Comparison of ENCODE assay signal across 15 cellular contexts in the genomic region with DNA sequence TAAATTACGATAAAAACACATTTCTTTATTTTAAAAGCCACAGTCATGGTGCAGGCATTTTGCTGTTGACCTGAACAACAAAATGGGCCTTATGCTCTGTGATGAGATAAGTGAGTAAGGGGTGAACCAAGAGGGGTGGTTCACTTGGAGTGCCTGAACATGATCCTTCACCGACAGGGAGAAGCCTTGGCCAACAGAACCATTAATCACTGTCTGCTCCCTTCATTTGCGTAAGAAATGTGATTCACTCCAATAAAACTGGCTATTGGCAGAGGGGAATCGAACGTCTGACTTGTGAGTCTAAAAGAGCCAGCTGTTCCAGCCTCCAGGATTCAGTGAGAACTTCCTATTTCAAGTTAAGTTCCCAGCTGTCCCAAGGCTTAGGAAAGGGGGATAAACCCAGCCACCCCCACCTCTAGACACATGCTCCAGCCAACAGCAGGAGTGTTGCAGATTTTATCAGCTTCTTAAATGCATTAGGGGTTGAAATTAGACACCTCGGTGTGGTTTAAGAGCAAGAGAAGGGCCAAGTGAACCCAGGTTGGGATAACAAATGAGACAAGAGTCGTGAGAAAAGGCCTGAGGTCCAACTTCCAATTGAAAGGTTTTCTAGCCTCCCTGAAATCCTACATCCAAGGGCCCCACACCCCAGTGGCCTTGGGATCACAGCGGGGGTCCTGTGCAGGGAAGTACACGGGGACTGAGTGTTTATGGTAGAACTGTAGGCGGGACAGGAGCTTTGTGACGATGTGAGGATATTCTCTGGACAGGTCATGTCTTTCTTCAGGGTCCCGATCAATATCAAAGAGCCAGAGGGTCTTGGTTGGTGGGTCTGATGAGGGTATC.
DNase-seq lines count a peak whose midpoint lies in the region; ATAC-seq and TF ChIP-seq lines count a peak whose summit lies in the region.
"Had no signal": no experiment of that assay in that cellular context is flagged by ENCODE, and none has a peak within 500 bp of the region (broad histone marks: within the 10 kb centered on the region; RNA-seq: fewer than 3 reads in every experiment).

No MANE protein-coding gene starts in this region.

- no peaks in the 10 kb centered on the region for H3K4me1 Mint-ChIP-seq in activated naive CD4-positive, alpha-beta T cell treated with anti-CD3 and anti-CD28 coated beads, Interleukin-2, amount 10 ng/mL, durations not matched to agents 7 days and 5 days

- no peak for TF ChIP-seq POLR2A in adrenal gland (IDR thresholded peaks at IDR 0.05)

- TF ChIP-seq CTCF in adrenal gland (IDR thresholded peaks at IDR 0.05), result no peak

- H3K27me3 Mint-ChIP-seq in activated naive CD4-positive, alpha-beta T cell treated with anti-CD3 and anti-CD28 coated beads, Interleukin-2, amount 10 ng/mL, durations not matched to agents 7 days and 5 days, result no peaks in the 10 kb centered on the region
- H3K27me3 Mint-ChIP-seq: activated naive CD8-positive, alpha-beta T cell had no signal

- peak; percentile 52 for DNase-seq in AG08396 (ENCODE audit: low spot score)
- peak; percentile 54 for DNase-seq in HT-29 (ENCODE audit: low spot score)
- peak; percentile 70 for DNase-seq in amniotic epithelial cell (ENCODE audit: low read depth)
- no peak for DNase-seq in left ventricle myocardium superior
- no peak for DNase-seq in activated naive CD4-positive, alpha-beta T cell treated with anti-CD3 and anti-CD28 coated beads, Interleukin-2, amount 10 ng/mL, durations not matched to agents 7 days and 5 days
- no peak for DNase-seq in effector CD8-positive, alpha-beta T cell (lab: John Stamatoyannopoulos, UW)
- DNase-seq in mesenteric fat pad (ENCODE audit: low spot score), result no peak
- no peak for DNase-seq in adrenal gland
- DNase-seq: activated CD4-positive, alpha-beta T cell treated with anti-CD3 and anti-CD28 coated beads, Interleukin-2, amount 50 U/mL, for 1 hour; C1 segment of cervical spinal cord; KBM-7; kidney; ovary; upper lobe of right lung had no signal

- H3K9me3 Mint-ChIP-seq in activated naive CD4-positive, alpha-beta T cell treated with anti-CD3 and anti-CD28 coated beads, Interleukin-2, amount 10 ng/mL, durations not matched to agents 7 days and 5 days, result no peaks in the 10 kb centered on the region

- ATAC-seq in left ventricle myocardium superior, result peak; percentile 82
- ATAC-seq: upper lobe of right lung had no signal

- intact Hi-C loops in left ventricle myocardium superior (cut with micrococcal nuclease), result no loop called here
- intact Hi-C loops in adrenal gland (cut with DNase I), result no loop called here

- no peaks in the 10 kb centered on the region for H3K36me3 ChIP-seq in adrenal gland (replicated peaks in 1 of 2)
- H3K36me3 ChIP-seq: ovary had no signal

- WGBS in adrenal gland, 4 donors, result 75 to 82% (median 79%) methylated on average over 12 of the region's 12 CpGs

- H3K9me3 ChIP-seq in adrenal gland (replicated peaks in 1 of 3), result no peaks in the 10 kb centered on the region
- H3K9me3 ChIP-seq: ovary, upper lobe of right lung had no signal

- H3K27ac ChIP-seq in adrenal gland, result no peak overlapping the region
- H3K27ac ChIP-seq: ovary, upper lobe of right lung had no signal

- CTCF ChIA-PET in activated naive CD4-positive, alpha-beta T cell treated with anti-CD3 and anti-CD28 coated beads, Interleukin-2, amount 10 ng/mL, durations not matched to agents 7 days and 5 days (lab: Charles Lee), result no interaction called here

- H3K27ac Mint-ChIP-seq in activated naive CD4-positive, alpha-beta T cell treated with anti-CD3 and anti-CD28 coated beads, Interleukin-2, amount 10 ng/mL, durations not matched to agents 7 days and 5 days, result no peak overlapping the region
- H3K27ac Mint-ChIP-seq: activated naive CD8-positive, alpha-beta T cell had no signal

- H3K27me3 ChIP-seq in adrenal gland, result no peaks in the 10 kb centered on the region
- H3K27me3 ChIP-seq: ovary, upper lobe of right lung had no signal

- H3K4me3 ChIP-seq in adrenal gland, result no peak overlapping the region
- H3K4me3 ChIP-seq: ovary, upper lobe of right lung had no signal

- peaks cover 2% of the 10 kb centered on the region for H3K36me3 Mint-ChIP-seq in activated naive CD4-positive, alpha-beta T cell treated with anti-CD3 and anti-CD28 coated beads, Interleukin-2, amount 10 ng/mL, durations not matched to agents 7 days and 5 days

- H3K4me1 ChIP-seq in adrenal gland (replicated peaks in 1 of 2), result no peaks in the 10 kb centered on the region
- H3K4me1 ChIP-seq: upper lobe of right lung had no signal

- no peak overlapping the region for H3K4me3 Mint-ChIP-seq in activated naive CD4-positive, alpha-beta T cell treated with anti-CD3 and anti-CD28 coated beads, Interleukin-2, amount 10 ng/mL, durations not matched to agents 7 days and 5 days
- H3K4me3 Mint-ChIP-seq: activated naive CD8-positive, alpha-beta T cell had no signal

Comparison
In these comparisons a context has a peak if more than half of its experiments do, and no peak if none do; other contexts are left out.
1. DNase-seq: peak in AG08396 (single experiment), HT-29 (single experiment) and amniotic epithelial cell (single experiment); none in left ventricle myocardium superior (single experiment), activated naive CD4-positive, alpha-beta T cell treated with anti-CD3 and anti-CD28 coated beads, Interleukin-2, amount 10 ng/mL, durations not matched to agents 7 days and 5 days (single experiment), effector CD8-positive, alpha-beta T cell (single experiment), mesenteric fat pad (single experiment) and adrenal gland (0 of 7).